ENCODE assay signal across 20 cellular contexts in genomic region chr10:128042131-128042610, GRCh38.
DNase-seq lines count a peak whose midpoint lies in the region; ATAC-seq, FAIRE-seq and TF ChIP-seq lines count a peak whose summit lies in the region.
"Had no signal": no experiment of that assay in that cellular context is flagged by ENCODE, and none has a peak within 500 bp of the region (broad histone marks: within the 10 kb centered on the region; RNA-seq: fewer than 3 reads in every experiment).

No MANE protein-coding gene starts in this region.

- TF ChIP-seq POLR2A in H1 (IDR thresholded peaks at IDR 0.05; ENCODE audit: control extremely low read depth in 1 of 2, low read depth in 2 of 2, low read length in 2 of 2) (no peak), sigmoid colon (IDR thresholded peaks at IDR 0.05) (no peak)

- H3K36me3 Mint-ChIP-seq in CD8-positive, alpha-beta T cell = no peaks in the 10 kb centered on the region

- no peak overlapping the region for H3K56ac ChIP-seq in H1 (replicated peaks; ENCODE audit: insufficient read length, low read depth, low read length)

- H4K5ac ChIP-seq in H1 (ENCODE audit: insufficient read length, low read depth, low read length) = no peak overlapping the region

- intact Hi-C loops in CD8-positive, alpha-beta T cell (cut with DNase I, micrococcal nuclease) = no loop called here
- intact Hi-C loops in sigmoid colon (cut with DNase I) = no loop called here

- no peaks in the 10 kb centered on the region; the same call in 1 of the 2 replicates for H3K23me2 ChIP-seq in H1 (ENCODE audit: low read depth, low read length)

- H3K4me3 ChIP-seq in CD8-positive, alpha-beta T cell (ENCODE audit: low read depth, low read length) = no peak overlapping the region
- H3K4me3 ChIP-seq in H1 (ENCODE audit: extremely low read depth in 1 of 4, insufficient read depth in 2 of 4, low read depth in 3 of 4, low read length in 4 of 4) = no peak overlapping the region
- no peak overlapping the region for H3K4me3 ChIP-seq in sigmoid colon
- H3K4me3 ChIP-seq: GM23338, K562 had no signal

- POLR2A ChIA-PET in CD8-positive, alpha-beta T cell (lab: Charles Lee) = no interaction called here
- POLR2A ChIA-PET in H1 (lab: Charles Lee; ENCODE audit: partially characterized antibody) = no interaction called here

- H3K14ac ChIP-seq in H1 (ENCODE audit: insufficient read length) = no peak overlapping the region

- TF ChIP-seq RAD21 in H1 (IDR thresholded peaks at IDR 0.05 in 1 of 2, conservative IDR thresholded peaks at IDR 0.05 in 1 of 2; ENCODE audit: low read depth in 2 of 2, low read length in 2 of 2) = no peak

- H2BK12ac ChIP-seq in H1 (ENCODE audit: low read depth, low read length) = no peak overlapping the region

- no peak overlapping the region for H2AK5ac ChIP-seq in H1 (ENCODE audit: low read depth, low read length)

- DNase-seq in CD8-positive, alpha-beta T cell = peak in 1 of 7 experiments; percentile 40
- no peak for DNase-seq in H1 (ENCODE audit: low read depth in 1 of 2, low spot score in 2 of 2)
- peak; percentile 36 for DNase-seq in sigmoid colon
- DNase-seq: BE2C, NCI-H1048, NCI-H146, NCI-H2107, NCI-H226, NCI-H526, Right ventricle myocardium superior, SK-N-SH had no signal

- no peak overlapping the region for H3K4me2 ChIP-seq in H1 (ENCODE audit: insufficient read depth in 1 of 2, low read depth in 2 of 2, low read length in 2 of 2)
- H3K4me2 ChIP-seq: GM23338, SK-N-SH had no signal

- no peak overlapping the region for H3K4ac ChIP-seq in H1 (replicated peaks; ENCODE audit: insufficient read length, low read depth, low read length)

- 87% methylated on average over 17 of the region's 17 CpGs; no CpG with 5 or more reads in 1 of the 2 experiments for WGBS in H1 (ENCODE audit: extremely low coverage in 1 of 2, insufficient coverage in 1 of 2, insufficient read length in 1 of 2, insufficient replicate concordance in 2 of 2, low coverage in 1 of 2, low lambda C conversion rate in 2 of 2, missing lambda C conversion rate in 1 of 2), 2 experiments
- WGBS in sigmoid colon, 2 donors = 88 to 93% methylated on average over 17 of the region's 17 CpGs

- no peaks in the 10 kb centered on the region for H3K9me3 ChIP-seq in CD8-positive, alpha-beta T cell (ENCODE audit: low read length)
- no peaks in the 10 kb centered on the region for H3K9me3 ChIP-seq in H1 (ENCODE audit: insufficient read depth in 2 of 2, low read depth in 1 of 2, low read length in 1 of 2)
- H3K9me3 ChIP-seq in sigmoid colon = no peaks in the 10 kb centered on the region
- H3K9me3 ChIP-seq: BE2C, SK-N-SH had no signal

- no peak overlapping the region for H3K27ac ChIP-seq in CD8-positive, alpha-beta T cell (ENCODE audit: low read depth, low read length)
- H3K27ac ChIP-seq in H1 (ENCODE audit: low read depth, low read length) (no peak overlapping the region), sigmoid colon (no peak overlapping the region)
- H3K27ac ChIP-seq: HL-60 had no signal

- H4K20me1 ChIP-seq in H1 (replicated peaks in 1 of 2; ENCODE audit: control insufficient read depth in 1 of 2, insufficient read depth in 2 of 2, low read length in 2 of 2) = no peaks in the 10 kb centered on the region

- no peak overlapping the region for H2BK20ac ChIP-seq in H1 (ENCODE audit: low read length)

- H3K27me3 ChIP-seq in CD8-positive, alpha-beta T cell (ENCODE audit: insufficient read depth, low read length) = no peaks in the 10 kb centered on the region
- H3K27me3 ChIP-seq in H1 (replicated peaks in 1 of 4; ENCODE audit: control insufficient read depth in 3 of 4, extremely low read depth in 1 of 4, insufficient read depth in 3 of 4, low read length in 3 of 4) (no peaks in the 10 kb centered on the region), sigmoid colon (no peaks in the 10 kb centered on the region)
- H3K27me3 ChIP-seq: BE2C had no signal

- H4K8ac ChIP-seq in H1 (ENCODE audit: extremely low read depth, insufficient read depth, low read length) = no peak overlapping the region; the same call in 1 of the 2 replicates

- H2BK5ac ChIP-seq in H1 (ENCODE audit: low read depth, low read length) = no peak overlapping the region

- H3K27me3 Mint-ChIP-seq in CD8-positive, alpha-beta T cell (ENCODE audit: low read depth) = no peaks in the 10 kb centered on the region

- H3K4me1 Mint-ChIP-seq in CD8-positive, alpha-beta T cell (ENCODE audit: low read depth) = peaks cover 14% of the 10 kb centered on the region

- H3K79me2 ChIP-seq in H1 (ENCODE audit: control insufficient read depth in 1 of 2, insufficient read depth in 2 of 2, low read length in 2 of 2) = no peaks in the 10 kb centered on the region

- no peak overlapping the region for H4K91ac ChIP-seq in H1 (replicated peaks; ENCODE audit: insufficient read length, low read length)

- H3K9me3 Mint-ChIP-seq in CD8-positive, alpha-beta T cell = no peaks in the 10 kb centered on the region
- H3K9me3 Mint-ChIP-seq: GM23338 had no signal

- FAIRE-seq in H1 (lab: Jason Lieb, UNC) = no peak
- FAIRE-seq: GM19239, K562 had no signal

- TF ChIP-seq EP300 in H1 (IDR thresholded peaks at IDR 0.05; ENCODE audit: borderline replicate concordance in 1 of 2, low read depth in 2 of 2, low read length in 2 of 2) (no peak), sigmoid colon (IDR thresholded peaks at IDR 0.05) (no peak)

- no peak overlapping the region for H3K27ac Mint-ChIP-seq in CD8-positive, alpha-beta T cell
- H3K27ac Mint-ChIP-seq: GM23338 had no signal

- no peak overlapping the region for H3K4me3 Mint-ChIP-seq in CD8-positive, alpha-beta T cell
- H3K4me3 Mint-ChIP-seq: GM23338 had no signal

- no peak for TF ChIP-seq CTCF in CD8-positive, alpha-beta T cell (IDR thresholded peaks at IDR 0.05)
- no peak for TF ChIP-seq CTCF in H1 (IDR thresholded peaks at IDR 0.05; ENCODE audit: control extremely low read depth in 1 of 3, insufficient read depth in 1 of 3, low read depth in 1 of 3, low read length in 3 of 3)
- no peak for TF ChIP-seq CTCF in sigmoid colon (IDR thresholded peaks at IDR 0.05)

- no peak overlapping the region for H2AFZ ChIP-seq in H1 (ENCODE audit: low read length)
- H2AFZ ChIP-seq: GM23338 had no signal

- H2BK15ac ChIP-seq in H1 (ENCODE audit: low read length) = no peak overlapping the region

- H3K23ac ChIP-seq in H1 (ENCODE audit: insufficient read length) = no peak overlapping the region

- ATAC-seq in CD8-positive, alpha-beta T cell = peak; percentile 37
- ATAC-seq in HG03175 (IDR thresholded peaks at IDR 0.05; ENCODE audit: unreplicated experiment) (peak; percentile 72), HG02610 (IDR thresholded peaks at IDR 0.05; ENCODE audit: unreplicated experiment) (no peak), SK-N-SH treated with all-trans-retinoic acid at 6 μM for 48 hours (no peak), GM21717 (IDR thresholded peaks at IDR 0.05; ENCODE audit: unreplicated experiment) (no peak)
- ATAC-seq: GM23338, K562, Panc1 had no signal

- H2BK120ac ChIP-seq in H1 (replicated peaks; ENCODE audit: low read depth, low read length) = no peak overlapping the region

- H3K9ac ChIP-seq in H1 (replicated peaks in 1 of 4; ENCODE audit: extremely low read depth in 1 of 4, low read depth in 3 of 4, low read length in 3 of 4) = no peak overlapping the region
- H3K9ac ChIP-seq: SK-N-SH had no signal

- CTCF ChIA-PET in CD8-positive, alpha-beta T cell (lab: Charles Lee) = interaction anchor here (4.9 to 7.7 kb wide), 2 partner anchors 7 to 27 kb away, joined by 34 to 75 read pairs; no protein-coding TSS in a partner anchor
- CTCF ChIA-PET in H1 (lab: Charles Lee; ENCODE audit: partially characterized antibody) = interaction anchor here (0.9 to 4.1 kb wide), 4 partner anchors 9 to 31 kb away, joined by 3 to 24 read pairs (median 4); no protein-coding TSS in a partner anchor

- no peaks in the 10 kb centered on the region for H3K36me3 ChIP-seq in CD8-positive, alpha-beta T cell (ENCODE audit: insufficient read depth, low read length)
- H3K36me3 ChIP-seq in H1 (ENCODE audit: control insufficient read depth in 2 of 4, insufficient read depth in 4 of 4, low read length in 3 of 4) = no peaks in the 10 kb centered on the region
- no peaks in the 10 kb centered on the region for H3K36me3 ChIP-seq in sigmoid colon
- H3K36me3 ChIP-seq: BE2C had no signal

- H3K4me1 ChIP-seq in CD8-positive, alpha-beta T cell (ENCODE audit: insufficient read depth, low read length) = peaks cover 14% of the 10 kb centered on the region
- H3K4me1 ChIP-seq in H1 (replicated peaks in 1 of 4; ENCODE audit: control insufficient read depth in 3 of 4, insufficient read depth in 4 of 4, low read length in 3 of 4) (no peaks in the 10 kb centered on the region; a peak in 2 of 7 replicates), sigmoid colon (peaks cover 0 to 7% (median 0%) of the 10 kb centered on the region in 4 donors)
- H3K4me1 ChIP-seq: BE2C had no signal

- no peak overlapping the region for H3K18ac ChIP-seq in H1 (ENCODE audit: extremely low read depth, low read length)

- H3K79me1 ChIP-seq in H1 (ENCODE audit: low read depth, low read length) = no peaks in the 10 kb centered on the region

TF ChIP-seq in H1, 55 proteins besides CTCF, POLR2A, EP300 and RAD21:
- TF ChIP-seq KDM4A (IDR thresholded peaks at IDR 0.05; ENCODE audit: low read depth, low read length, severe bottlenecking) = no peak
- TF ChIP-seq CEBPB (IDR thresholded peaks at IDR 0.05; ENCODE audit: low read depth, low read length) = peak; percentile 12; the same call in 1 of the 2 replicates
- no peak for TF ChIP-seq SP2 (IDR thresholded peaks at IDR 0.05; ENCODE audit: low read length)

TF ChIP-seq in SK-N-SH treated with all-trans-retinoic acid at 6 μM for 48 hours, 23 proteins besides CTCF, POLR2A, EP300 and RAD21 (continues in another document):
- TF ChIP-seq SNAI2 (CRISPR knock-in tag; IDR thresholded peaks at IDR 0.05) (no peak), PATZ1 (CRISPR knock-in tag; IDR thresholded peaks at IDR 0.05; ENCODE audit: borderline replicate concordance) (no peak), GLIS3 (CRISPR knock-in tag; IDR thresholded peaks at IDR 0.05) (no peak), RARB (CRISPR knock-in tag; IDR thresholded peaks at IDR 0.05) (no peak)

Comparison
In these comparisons a context has a peak if more than half of its experiments do, and no peak if none do; other contexts are left out.
1. ATAC-seq: peak in CD8-positive, alpha-beta T cell (single experiment) and HG03175 (single experiment); none in HG02610 (single experiment), SK-N-SH treated with all-trans-retinoic acid at 6 μM for 48 hours (single experiment) and GM21717 (single experiment).